ENCODE assay signal across 21 cellular contexts in the genomic region with DNA sequence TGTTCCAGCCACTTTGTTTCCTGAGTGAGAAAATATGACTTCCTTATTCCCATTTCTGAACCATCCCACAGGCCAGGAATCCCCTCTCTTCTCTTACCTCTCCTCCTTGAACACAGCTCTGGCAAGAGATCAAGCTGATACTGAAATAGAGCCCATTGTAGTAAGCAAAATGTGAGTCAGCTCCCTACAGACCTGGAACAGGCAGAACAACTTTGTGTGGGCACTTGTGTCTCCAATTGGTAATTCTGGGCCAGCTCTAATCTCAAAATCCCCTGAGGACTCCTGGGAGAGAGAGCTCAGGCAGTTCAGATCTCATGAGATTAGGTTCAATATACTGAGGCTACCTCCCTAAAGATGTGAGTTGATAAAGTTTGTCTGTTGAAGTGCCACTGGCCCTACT.
"Had no signal": no experiment of that assay in that cellular context is flagged by ENCODE, and none has a peak within 500 bp of the region (broad histone marks: within the 10 kb centered on the region; RNA-seq: fewer than 3 reads in every experiment).

No MANE protein-coding gene starts in this region.

- H3K9ac ChIP-seq: parathyroid adenoma had no signal

- H3K4me3 ChIP-seq: dorsolateral prefrontal cortex, lung, prostate gland, right lobe of liver, tibial artery had no signal

- H3K4me3 Mint-ChIP-seq: central memory CD8-positive, alpha-beta T cell; naive B cell; nephron progenitor cell; stimulated activated memory B cell treated with anti-CD40 and anti-IgM and Interleukin-4, amounts not matched to agents 10 μg/mL and 1 μg/mL and 100 μg/mL, for 72 hours; stimulated activated naive CD8-positive, alpha-beta T cell treated with anti-CD3 and anti-CD28 coated beads, Interleukin-15, Interleukin-2, amounts not matched to agents 100 ng/mL and 50 ng/mL, for 24 hours had no signal

- H3K9me3 Mint-ChIP-seq: central memory CD8-positive, alpha-beta T cell; nephron progenitor cell; stimulated activated naive CD8-positive, alpha-beta T cell treated with anti-CD3 and anti-CD28 coated beads, Interleukin-15, Interleukin-2, amounts not matched to agents 100 ng/mL and 50 ng/mL, for 24 hours had no signal

- H3K36me3 Mint-ChIP-seq: naive B cell; stimulated activated memory B cell treated with anti-CD40 and anti-IgM and Interleukin-4, amounts not matched to agents 10 μg/mL and 1 μg/mL and 100 μg/mL, for 72 hours had no signal

- H3K4me1 ChIP-seq: parathyroid adenoma, prostate gland, right lobe of liver, tibial artery had no signal

- DNase-seq: cortex of kidney; dorsolateral prefrontal cortex; effector CD8-positive, alpha-beta T cell; foreskin melanocyte; head of caudate nucleus; hippocampal formation; left cardiac atrium; left ventricle myocardium superior; mesendoderm; naive B cell; nephron progenitor cell; right lobe of liver; stimulated activated CD4-positive, alpha-beta T cell treated with anti-CD3 and anti-CD28 coated beads, Interleukin-4, amount 100 ng/mL, for 1 hour; stimulated activated CD8-positive, alpha-beta memory T cell treated with anti-CD3 and anti-CD28 coated beads, Interleukin-4, amount 100 ng/mL, for 48 hours; tibial artery had no signal

- H3K27ac ChIP-seq: dorsolateral prefrontal cortex, parathyroid adenoma, prostate gland, right lobe of liver, tibial artery had no signal

- H2AFZ ChIP-seq: parathyroid adenoma had no signal

- H3K36me3 ChIP-seq: prostate gland, right lobe of liver, tibial artery had no signal

- H3K27me3 Mint-ChIP-seq: central memory CD8-positive, alpha-beta T cell; naive B cell; stimulated activated memory B cell treated with anti-CD40 and anti-IgM and Interleukin-4, amounts not matched to agents 10 μg/mL and 1 μg/mL and 100 μg/mL, for 72 hours; stimulated activated naive CD8-positive, alpha-beta T cell treated with anti-CD3 and anti-CD28 coated beads, Interleukin-15, Interleukin-2, amounts not matched to agents 100 ng/mL and 50 ng/mL, for 24 hours had no signal

- H3K4me1 Mint-ChIP-seq: central memory CD8-positive, alpha-beta T cell; naive B cell; nephron progenitor cell; stimulated activated memory B cell treated with anti-CD40 and anti-IgM and Interleukin-4, amounts not matched to agents 10 μg/mL and 1 μg/mL and 100 μg/mL, for 72 hours had no signal

- H3K9me3 ChIP-seq: prostate gland, right lobe of liver had no signal

- H3K27ac Mint-ChIP-seq: naive B cell; nephron progenitor cell; stimulated activated memory B cell treated with anti-CD40 and anti-IgM and Interleukin-4, amounts not matched to agents 10 μg/mL and 1 μg/mL and 100 μg/mL, for 72 hours; stimulated activated naive CD8-positive, alpha-beta T cell treated with anti-CD3 and anti-CD28 coated beads, Interleukin-15, Interleukin-2, amounts not matched to agents 100 ng/mL and 50 ng/mL, for 24 hours had no signal

- H3K79me2 ChIP-seq: parathyroid adenoma had no signal

- ATAC-seq: left cardiac atrium; left ventricle myocardium superior; right lobe of liver; stimulated activated memory B cell treated with anti-CD40 and anti-IgM and Interleukin-4, amounts not matched to agents 10 μg/mL and 1 μg/mL and 100 μg/mL, for 72 hours had no signal

- H3K27me3 ChIP-seq: right lobe of liver, tibial artery had no signal
